Comparison of ENCODE assay signal across 9 cellular contexts in genomic region chrX:134622056-134622812, GRCh38. TPM values are rescaled to one million over a fixed set of nuclear protein-coding genes. Genes with fewer than 3 reads are reported as not detected.
A peak's percentile ranks its signal among the peaks of the same experiment; 100 is the strongest.
DNase-seq lines count a peak whose midpoint lies in the region; ATAC-seq and TF ChIP-seq lines count a peak whose summit lies in the region.
"Had no signal": no experiment of that assay in that cellular context is flagged by ENCODE, and none has a peak within 500 bp of the region (broad histone marks: within the 10 kb centered on the region; RNA-seq: fewer than 3 reads in every experiment).

No MANE protein-coding gene starts in this region.

- H3K27me3 ChIP-seq in SJSA1 (replicated peaks) (no peaks in the 10 kb centered on the region), neural progenitor cell (no peaks in the 10 kb centered on the region)

- H3K79me2 ChIP-seq in neural progenitor cell (ENCODE audit: low read depth): no peaks in the 10 kb centered on the region

- H3K9ac ChIP-seq in neural progenitor cell: no peak overlapping the region

- H3K9me3 ChIP-seq in SJSA1 (replicated peaks) (no peaks in the 10 kb centered on the region), neural progenitor cell (ENCODE audit: low read depth) (no peaks in the 10 kb centered on the region)

- H3K4me3 Mint-ChIP-seq in neural progenitor cell: no peak overlapping the region

- H3K27ac Mint-ChIP-seq in neural progenitor cell: no peak overlapping the region

- no peak overlapping the region for H3K4me3 ChIP-seq in SJSA1
- no peak overlapping the region for H3K4me3 ChIP-seq in foreskin fibroblast (ENCODE audit: low read depth in 1 of 2, low read length in 2 of 2)
- H3K4me3 ChIP-seq in neural progenitor cell: no peak overlapping the region

- no peaks in the 10 kb centered on the region for H4K20me1 ChIP-seq in neural progenitor cell (ENCODE audit: low read depth)

- H3K27ac ChIP-seq in SJSA1 (peak overlapping the region; percentile 89), neural progenitor cell (no peak overlapping the region)

- no peak overlapping the region for H2AFZ ChIP-seq in neural progenitor cell (replicated peaks)

- no peaks in the 10 kb centered on the region for H3F3A ChIP-seq in neural progenitor cell (ENCODE audit: low read depth)

- TF ChIP-seq CTCF in AG09319 (IDR thresholded peaks at IDR 0.05; ENCODE audit: low read depth, low read length): no peak
- TF ChIP-seq CTCF in foreskin fibroblast (IDR thresholded peaks at IDR 0.05; ENCODE audit: low read depth, low read length): no peak
- no peak for TF ChIP-seq CTCF in neural progenitor cell (IDR thresholded peaks at IDR 0.05)

- peak; percentile 55 for DNase-seq in AG09319 (ENCODE audit: extremely low read depth, low read depth)
- peak; percentile 74 to 88 for DNase-seq in SJSA1 (ENCODE audit: low read depth in 1 of 2, low spot score in 2 of 2)
- peak; percentile 65 to 82 for DNase-seq in foreskin fibroblast
- DNase-seq in NCI-H510A (lab: John Stamatoyannopoulos, UW): no peak
- DNase-seq in cerebellum (ENCODE audit: low spot score): no peak
- DNase-seq in neural progenitor cell (ENCODE audit: low spot score): no peak

- no peaks in the 10 kb centered on the region for H3K36me3 Mint-ChIP-seq in neural progenitor cell

- H3K9me3 Mint-ChIP-seq in neural progenitor cell: peaks cover 2% of the 10 kb centered on the region

- H3K4me2 ChIP-seq in neural progenitor cell: no peak overlapping the region

- H3K36me3 ChIP-seq in SJSA1: no peaks in the 10 kb centered on the region
- H3K36me3 ChIP-seq in neural progenitor cell: no peaks in the 10 kb centered on the region

- H3K4me1 ChIP-seq in SJSA1 (replicated peaks) (peaks cover 44% of the 10 kb centered on the region), neural progenitor cell (no peaks in the 10 kb centered on the region)

- peaks cover 5% of the 10 kb centered on the region for H3K27me3 Mint-ChIP-seq in neural progenitor cell (ENCODE audit: insufficient read depth, low read depth)

- peak; percentile 86 for ATAC-seq in GM18907 (IDR thresholded peaks at IDR 0.05; ENCODE audit: unreplicated experiment)
- peak; percentile 92 for ATAC-seq in HG03097 (IDR thresholded peaks at IDR 0.05; ENCODE audit: low FRiP score, unreplicated experiment)

- peaks cover 11% of the 10 kb centered on the region for H3K4me1 Mint-ChIP-seq in neural progenitor cell

RNA-seq across cellular contexts. Expression of gene PLAC1, which starts 36.0 kb away (rescaled TPM):
- total RNA-seq in SJSA1 (2014; rRNA removed; shearing (Covaris generic)): not detected in 2 replicates
- not detected for total RNA-seq in cerebellum
- not detected in 2 replicates for total RNA-seq in neural progenitor cell (ENCODE audit: low replicate concordance)
- total RNA-seq: liver had no signal

Comparison
In these comparisons a context has a peak if more than half of its experiments do, and no peak if none do; other contexts are left out.
1. DNase-seq: peak in AG09319 (single experiment), SJSA1 (2 of 2) and foreskin fibroblast (2 of 2); none in NCI-H510A (single experiment), cerebellum (single experiment) and neural progenitor cell (single experiment).